1 cellular context compared by ENCODE assay signal in the genomic region with DNA sequence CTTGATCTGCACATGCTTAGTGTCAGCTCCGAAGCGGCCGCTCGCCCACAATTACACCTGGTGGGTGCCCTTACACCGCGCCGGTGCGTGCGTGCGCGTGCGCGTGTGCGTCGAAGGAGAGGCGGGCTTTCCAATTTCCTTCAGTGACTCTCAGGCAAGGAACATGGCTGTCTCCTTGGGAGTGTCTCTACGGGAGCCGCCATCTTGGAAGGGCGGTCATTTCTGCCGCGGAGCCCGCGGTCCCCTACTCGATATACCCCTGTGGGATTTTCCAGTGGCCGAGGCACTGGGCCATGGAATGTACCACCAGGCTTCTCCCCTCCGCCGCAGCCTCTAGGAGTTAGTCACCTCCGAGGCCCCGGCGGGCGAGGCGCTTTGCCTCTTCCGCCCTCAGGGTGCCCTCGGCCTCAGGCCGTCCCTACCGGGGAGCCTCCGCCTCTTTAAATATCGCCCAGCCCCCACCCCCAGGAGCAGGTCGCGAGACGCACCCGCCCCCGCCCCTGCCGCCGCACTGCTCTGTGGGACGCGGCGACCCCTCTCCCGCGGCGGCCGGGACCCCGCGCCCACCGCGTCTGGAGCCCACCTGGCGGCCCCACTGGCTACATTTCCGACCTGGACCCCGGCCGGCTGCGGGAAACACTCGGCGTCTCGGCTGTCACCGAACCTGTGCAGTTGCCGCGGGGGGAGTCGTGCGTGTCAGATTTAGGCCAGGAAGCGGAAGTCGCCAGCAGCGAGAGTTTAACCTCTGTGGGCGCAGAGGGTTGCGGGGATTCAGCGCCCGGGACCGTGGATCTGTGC.
TF ChIP-seq lines count a peak whose summit lies in the region.

ZNF41 (minus strand) TSS at position 711 of the 798 bp plus-strand sequence. CDS start 15,741 bp downstream, outside the sequence.

TF ChIP-seq in GM23338, 12 proteins besides CTCF, POLR2A, EP300 and RAD21:
- no peak for TF ChIP-seq ZNF331 (CRISPR knock-in tag; IDR thresholded peaks at IDR 0.05; ENCODE audit: low read depth)
- peak; percentile 60 for TF ChIP-seq POLR2AphosphoS5 (IDR thresholded peaks at IDR 0.05; ENCODE audit: low read depth)
